ENCODE assay signal across 8 cellular contexts in the genomic region with DNA sequence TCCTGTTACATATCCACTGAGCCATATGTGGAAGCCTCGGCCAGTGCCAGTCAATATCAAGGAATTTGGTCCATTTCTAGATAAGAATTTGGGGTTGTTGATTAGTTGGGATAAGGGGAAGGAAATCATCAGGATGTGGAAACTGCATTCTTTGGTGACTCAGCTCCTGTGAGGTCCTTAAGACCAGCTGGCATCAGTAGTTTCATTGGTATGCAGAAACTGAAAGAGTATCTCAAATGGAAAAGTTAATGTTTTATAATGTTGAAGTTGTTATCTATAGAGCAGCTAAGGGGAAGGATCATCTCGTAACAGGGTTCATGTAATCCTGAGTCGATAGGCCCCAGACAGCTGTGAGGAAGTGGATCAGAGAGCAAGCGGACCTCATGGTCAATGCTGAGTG. TPM values are rescaled to one million over a fixed set of nuclear protein-coding genes. Genes with fewer than 3 reads are reported as not detected.
DNase-seq lines count a peak whose midpoint lies in the region; ATAC-seq, FAIRE-seq and TF ChIP-seq lines count a peak whose summit lies in the region.
"Had no signal": no experiment of that assay in that cellular context is flagged by ENCODE, and none has a peak within 500 bp of the region (broad histone marks: within the 10 kb centered on the region; RNA-seq: fewer than 3 reads in every experiment).

No MANE protein-coding gene starts in this region.

- DNase-seq in GM04503 (ENCODE audit: low read depth): peak; percentile 70
- peak in 1 of 2 experiments; percentile 46 for DNase-seq in SJCRH30
- DNase-seq in fibroblast of pulmonary artery (ENCODE audit: low read depth): peak; percentile 84
- DNase-seq in retinal pigment epithelial cell (ENCODE audit: low read depth): peak; percentile 87
- DNase-seq in GM12892 (ENCODE audit: insufficient read length): no peak
- DNase-seq: NCI-H2227 treated with DMSO at 0.1 percent for 48 hours had no signal

- H3K27ac ChIP-seq in SJCRH30: peak overlapping the region; percentile 73

- TF ChIP-seq POLR2A in GM12892 (IDR thresholded peaks at IDR 0.05; ENCODE audit: low read depth, low read length): no peak

- H3K9me3 ChIP-seq in SJCRH30 (replicated peaks): peaks cover 3% of the 10 kb centered on the region

- no peaks in the 10 kb centered on the region for H3K36me3 ChIP-seq in SJCRH30

- ATAC-seq in HG03457 (IDR thresholded peaks at IDR 0.05; ENCODE audit: unreplicated experiment) (no peak), HG02623 (IDR thresholded peaks at IDR 0.05; ENCODE audit: unreplicated experiment) (no peak)

- H3K4me1 ChIP-seq in SJCRH30: peaks cover 33% of the 10 kb centered on the region

- no peak overlapping the region for H3K4me3 ChIP-seq in SJCRH30
- no peak overlapping the region for H3K4me3 ChIP-seq in fibroblast of pulmonary artery (replicated peaks; ENCODE audit: low read depth, low read length)
- no peak overlapping the region for H3K4me3 ChIP-seq in retinal pigment epithelial cell (ENCODE audit: low read length)

- TF ChIP-seq CTCF in fibroblast of pulmonary artery (IDR thresholded peaks at IDR 0.05; ENCODE audit: low read length, missing control alignments): no peak
- TF ChIP-seq CTCF in retinal pigment epithelial cell (conservative IDR thresholded peaks at IDR 0.05; ENCODE audit: low read depth, low read length): no peak

- no peaks in the 10 kb centered on the region for H3K27me3 ChIP-seq in SJCRH30

- FAIRE-seq in GM12892 (lab: Jason Lieb, UNC): no peak

RNA-seq across cellular contexts. Expression of a gene that starts 52.5 kb away (rescaled TPM):
- total RNA-seq in SJCRH30 (2014; rRNA removed; shearing (Covaris generic)): 54.7 and 58.7 TPM in 2 replicates
- polyA plus RNA-seq in GM12892 (2012; ENCODE audit: missing spikeins): 7.3 TPM
